In genomic region chr6:22184371-22184770, GRCh38 we compare ENCODE assay signal across 11 cellular contexts.
"Had no signal": no experiment of that assay in that cellular context is flagged by ENCODE, and none has a peak within 500 bp of the region (broad histone marks: within the 10 kb centered on the region; RNA-seq: fewer than 3 reads in every experiment).

No MANE protein-coding gene starts in this region.

- H3K4me2 ChIP-seq: GM23338 had no signal

- H3K4me1 ChIP-seq: HAP-1 had no signal

- DNase-seq: GM23248, GOT3, H7, H9, HCEC 1CT, HFFc6 had no signal

- H3K9ac ChIP-seq: GM23248 had no signal

- H3K27ac Mint-ChIP-seq: GM23338, H9, HFFc6 had no signal

- H3K4me3 ChIP-seq: GM23248, GM23338, HAP-1 had no signal

- H3K27ac ChIP-seq: GM23248 had no signal

- H2AFZ ChIP-seq: GM23248, GM23338 had no signal

- H3K4me3 Mint-ChIP-seq: GM23338, H9, HFFc6 had no signal

- ATAC-seq: GM23338, HCT116 had no signal

- H3K36me3 ChIP-seq: HAP-1 had no signal

- FAIRE-seq: H1, H54 had no signal
